Comparison of ENCODE assay signal across 13 cellular contexts in the genomic region with DNA sequence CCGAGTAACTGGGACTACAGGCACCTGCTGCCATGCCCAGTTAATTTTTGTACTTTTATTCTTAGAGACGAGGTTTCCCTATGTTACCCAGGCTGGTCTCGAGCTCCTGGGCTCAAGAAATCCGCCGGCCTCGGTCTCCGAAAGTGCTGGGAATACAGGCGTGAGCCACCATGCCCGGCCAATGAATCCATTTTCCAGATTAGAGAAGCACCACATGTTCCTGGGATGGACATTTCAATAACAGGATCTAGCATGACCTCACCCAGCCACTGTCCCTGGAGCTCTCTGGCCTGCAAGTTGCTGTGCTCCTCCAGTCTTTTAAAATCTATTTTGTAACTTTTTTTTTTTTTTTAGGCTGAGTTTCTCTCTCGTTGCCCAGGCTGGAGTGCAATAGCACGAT. TPM values are rescaled to one million over a fixed set of nuclear protein-coding genes. Genes with fewer than 3 reads are reported as not detected.
DNase-seq lines count a peak whose midpoint lies in the region; ATAC-seq, FAIRE-seq and TF ChIP-seq lines count a peak whose summit lies in the region.
"Had no signal": no experiment of that assay in that cellular context is flagged by ENCODE, and none has a peak within 500 bp of the region (broad histone marks: within the 10 kb centered on the region; RNA-seq: fewer than 3 reads in every experiment).

No MANE protein-coding gene starts in this region.

- no peak for TF ChIP-seq POLR2A in GM12891 (IDR thresholded peaks at IDR 0.05; ENCODE audit: low read depth, low read length)

- ATAC-seq in activated naive CD8-positive, alpha-beta T cell treated with anti-CD3 and anti-CD28 coated beads, Interleukin-2, amount 50 U/mL, for 24 hours = no peak
- no peak for ATAC-seq in stimulated activated effector memory CD8-positive, alpha-beta T cell treated with anti-CD3 and anti-CD28 coated beads, Interleukin-12 subunit alpha, Interleukin-12 subunit beta, amount 100 ng/mL, for 72 hours
- no peak for ATAC-seq in HG03139 (IDR thresholded peaks at IDR 0.05; ENCODE audit: unreplicated experiment)

- peak; percentile 25 for DNase-seq in activated T-cell treated with anti-CD3 and anti-CD28 coated beads, Interleukin-2, amount 50 U/mL, for 1 hour
- DNase-seq in activated T-cell treated with anti-CD3 and anti-CD28 coated beads for 4 hours (no peak), GM12891 (ENCODE audit: insufficient read length, low spot score) (no peak)
- DNase-seq in activated naive CD8-positive, alpha-beta T cell treated with anti-CD3 and anti-CD28 coated beads, Interleukin-2, amount 50 U/mL, for 24 hours = no peak
- no peak for DNase-seq in stimulated activated effector memory CD8-positive, alpha-beta T cell treated with anti-CD3 and anti-CD28 coated beads, Interleukin-12 subunit alpha, Interleukin-12 subunit beta, amount 100 ng/mL, for 72 hours (ENCODE audit: low spot score in 2 of 2)
- DNase-seq in activated CD4-positive, CD25-positive, alpha-beta regulatory T cell treated with anti-CD3 and anti-CD28 coated beads, Interleukin-2, amount 50 U/mL, for 72 hours = no peak
- no peak for DNase-seq in stimulated activated CD8-positive, alpha-beta memory T cell treated with anti-CD3 and anti-CD28 coated beads, Interleukin-4, amount 100 ng/mL, for 48 hours
- DNase-seq: DMS 273 treated with DMSO at 0.1 percent for 48 hours, mammary epithelial cell, NCI-H1930, NCI-H69, occipital lobe had no signal

- peaks cover 90% of the 10 kb centered on the region for H3K4me1 Mint-ChIP-seq in activated naive CD8-positive, alpha-beta T cell treated with anti-CD3 and anti-CD28 coated beads, Interleukin-2, amount 50 U/mL, for 24 hours
- H3K4me1 Mint-ChIP-seq in stimulated activated effector memory CD8-positive, alpha-beta T cell treated with anti-CD3 and anti-CD28 coated beads, Interleukin-12 subunit alpha, Interleukin-12 subunit beta, amount 100 ng/mL, for 72 hours = peaks cover 85% of the 10 kb centered on the region

- peaks cover 23% of the 10 kb centered on the region for H3K36me3 Mint-ChIP-seq in activated naive CD8-positive, alpha-beta T cell treated with anti-CD3 and anti-CD28 coated beads, Interleukin-2, amount 50 U/mL, for 24 hours (ENCODE audit: low read depth)
- H3K36me3 Mint-ChIP-seq in stimulated activated effector memory CD8-positive, alpha-beta T cell treated with anti-CD3 and anti-CD28 coated beads, Interleukin-12 subunit alpha, Interleukin-12 subunit beta, amount 100 ng/mL, for 72 hours = peaks cover 78% of the 10 kb centered on the region

- H3K9me3 Mint-ChIP-seq in activated naive CD8-positive, alpha-beta T cell treated with anti-CD3 and anti-CD28 coated beads, Interleukin-2, amount 50 U/mL, for 24 hours = no peaks in the 10 kb centered on the region
- no peaks in the 10 kb centered on the region for H3K9me3 Mint-ChIP-seq in stimulated activated effector memory CD8-positive, alpha-beta T cell treated with anti-CD3 and anti-CD28 coated beads, Interleukin-12 subunit alpha, Interleukin-12 subunit beta, amount 100 ng/mL, for 72 hours

- H3K27me3 Mint-ChIP-seq in activated naive CD8-positive, alpha-beta T cell treated with anti-CD3 and anti-CD28 coated beads, Interleukin-2, amount 50 U/mL, for 24 hours = no peaks in the 10 kb centered on the region

- peak; percentile 23 for FAIRE-seq in GM12891 (lab: Jason Lieb, UNC)

- peak overlapping the region; percentile 60 for H3K27ac Mint-ChIP-seq in activated naive CD8-positive, alpha-beta T cell treated with anti-CD3 and anti-CD28 coated beads, Interleukin-2, amount 50 U/mL, for 24 hours
- H3K27ac Mint-ChIP-seq in stimulated activated effector memory CD8-positive, alpha-beta T cell treated with anti-CD3 and anti-CD28 coated beads, Interleukin-12 subunit alpha, Interleukin-12 subunit beta, amount 100 ng/mL, for 72 hours = peak overlapping the region; percentile 97

- peak overlapping the region; percentile 87 for H3K4me3 Mint-ChIP-seq in activated naive CD8-positive, alpha-beta T cell treated with anti-CD3 and anti-CD28 coated beads, Interleukin-2, amount 50 U/mL, for 24 hours
- peak overlapping the region; percentile 100 for H3K4me3 Mint-ChIP-seq in stimulated activated effector memory CD8-positive, alpha-beta T cell treated with anti-CD3 and anti-CD28 coated beads, Interleukin-12 subunit alpha, Interleukin-12 subunit beta, amount 100 ng/mL, for 72 hours

TF ChIP-seq in GM12891, 5 proteins besides CTCF, POLR2A, EP300 and RAD21:
- TF ChIP-seq SPI1 (IDR thresholded peaks at IDR 0.05; ENCODE audit: low read depth, low read length) (no peak), PAX5 (IDR thresholded peaks at IDR 0.05; ENCODE audit: insufficient read depth, low read length, severe bottlenecking) (no peak), TAF1 (IDR thresholded peaks at IDR 0.05; ENCODE audit: low read depth, low read length) (no peak), POU2F2 (IDR thresholded peaks at IDR 0.05; ENCODE audit: low read depth, low read length) (no peak), POLR2AphosphoS5 (IDR thresholded peaks at IDR 0.05; ENCODE audit: low read depth, low read length) (no peak)

RNA-seq across cellular contexts. Expression of a gene that starts 2.2 kb away (rescaled TPM):
- 18.8 TPM for polyA plus RNA-seq in GM12891 (2012; ENCODE audit: low read depth, missing spikeins)
- polyA plus RNA-seq: mammary epithelial cell had no signal

RNA-seq across cellular contexts. Expression of a gene that starts 42.2 kb away (rescaled TPM):
- polyA plus RNA-seq in GM12891 (2012; ENCODE audit: low read depth, missing spikeins) = 35.1 TPM
